In the genomic region with DNA sequence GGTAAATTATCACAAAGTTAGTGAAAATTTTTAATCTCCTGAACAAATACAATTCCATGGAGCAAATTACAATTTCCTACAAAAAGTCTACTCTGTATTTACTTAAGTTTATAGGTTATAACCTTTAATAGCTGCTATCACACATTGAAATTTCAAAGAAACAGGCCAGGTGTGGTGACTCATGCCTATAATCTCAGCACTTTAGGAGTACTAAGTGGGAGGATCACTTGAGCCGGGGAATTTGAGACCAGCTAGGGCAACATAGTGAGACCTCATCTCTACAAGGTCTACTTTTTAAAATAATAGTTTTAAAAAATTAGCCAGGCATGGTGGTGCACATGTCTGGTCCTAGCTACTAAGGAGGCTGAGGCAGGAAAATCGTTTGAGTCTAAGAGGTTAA, we compare ENCODE assay signal across 24 cellular contexts. TPM values are rescaled to one million over a fixed set of nuclear protein-coding genes. Genes with fewer than 3 reads are reported as not detected.
DNase-seq lines count a peak whose midpoint lies in the region; ATAC-seq and TF ChIP-seq lines count a peak whose summit lies in the region.
"Had no signal": no experiment of that assay in that cellular context is flagged by ENCODE, and none has a peak within 500 bp of the region (broad histone marks: within the 10 kb centered on the region; RNA-seq: fewer than 3 reads in every experiment).

No MANE protein-coding gene starts in this region.

- H3K9me3 ChIP-seq in colonic mucosa (no peaks in the 10 kb centered on the region), mucosa of descending colon (no peaks in the 10 kb centered on the region)
- H3K9me3 ChIP-seq: BLaER1 treated with 17β-estradiol and CSF1 and Interleukin-3, amounts not matched to agents 10 nM and 100 nM; Caco-2 had no signal

- H3K4me3 ChIP-seq in colonic mucosa (no peak overlapping the region), mucosa of descending colon (no peak overlapping the region)
- H3K4me3 ChIP-seq: BLaER1 treated with 17β-estradiol and CSF1 and Interleukin-3, amounts not matched to agents 10 nM and 100 nM; GM12878; GM23248; SJSA1 had no signal

- TF ChIP-seq CTCF in colonic mucosa (IDR thresholded peaks at IDR 0.05) (no peak), mucosa of descending colon (IDR thresholded peaks at IDR 0.05) (no peak)

- ATAC-seq in mucosa of descending colon (peak; percentile 98), GM21717 (IDR thresholded peaks at IDR 0.05; ENCODE audit: unreplicated experiment) (no peak), GM21529 (IDR thresholded peaks at IDR 0.05; ENCODE audit: unreplicated experiment) (no peak)
- ATAC-seq: GM12878, Right ventricle myocardium inferior had no signal

- no peaks in the 10 kb centered on the region for H3K36me3 ChIP-seq in colonic mucosa
- no peaks in the 10 kb centered on the region for H3K36me3 ChIP-seq in mucosa of descending colon (ENCODE audit: low read depth)
- H3K36me3 ChIP-seq: BLaER1 treated with 17β-estradiol and CSF1 and Interleukin-3, amounts not matched to agents 10 nM and 100 nM; SJSA1 had no signal

- no peaks in the 10 kb centered on the region for H3K4me1 ChIP-seq in colonic mucosa
- peaks cover 6% of the 10 kb centered on the region for H3K4me1 ChIP-seq in mucosa of descending colon (ENCODE audit: low read depth)
- H3K4me1 ChIP-seq: Caco-2, SJSA1 had no signal

- no peaks in the 10 kb centered on the region for H3K27me3 ChIP-seq in colonic mucosa
- H3K27me3 ChIP-seq: BLaER1 treated with 17β-estradiol and CSF1 and Interleukin-3, amounts not matched to agents 10 nM and 100 nM had no signal

- peak; percentile 13 for DNase-seq in DMS 273 (lab: John Stamatoyannopoulos, UW; ENCODE audit: unreplicated experiment)
- DNase-seq in DMS 273 treated with DMSO at 0.1 percent for 48 hours (lab: John Stamatoyannopoulos, UW) = no peak
- DNase-seq in LoVo (ENCODE audit: low spot score) = peak; percentile 54
- peak; percentile 66 for DNase-seq in colonic mucosa
- peak in 1 of 3 donors; percentile 65 for DNase-seq in mucosa of descending colon
- DNase-seq in retina = no peak
- DNase-seq: Caco-2; CD4-positive, alpha-beta memory T cell; DND-41; GM23248; H9; HFFc6; KG1; MV-4-11; NCI-H1105 treated with DMSO at 0.1 percent for 48 hours; NCI-H2029 treated with DMSO at 0.1 percent for 48 hours; NCI-H82 had no signal

- intact Hi-C loops in colonic mucosa (cut with DNase I) = no loop called here
- intact Hi-C loops in mucosa of descending colon (cut with DNase I, micrococcal nuclease) = no loop called here

- no peak overlapping the region for H3K9ac ChIP-seq in colonic mucosa (ENCODE audit: low read depth in 2 of 2, low read length in 2 of 2)
- H3K9ac ChIP-seq: BLaER1 treated with 17β-estradiol and CSF1 and Interleukin-3, amounts not matched to agents 10 nM and 100 nM; GM23248 had no signal

- no peak overlapping the region for H3K27ac ChIP-seq in colonic mucosa
- H3K27ac ChIP-seq: 22Rv1; BLaER1 treated with 17β-estradiol and CSF1 and Interleukin-3, amounts not matched to agents 10 nM and 100 nM; GM23248; SJSA1 had no signal

RNA-seq across cellular contexts. Expression of a gene that starts 50.3 kb away (rescaled TPM):
- 100 to 1,000 TPM; 269 to 288 TPM for total RNA-seq in colonic mucosa
- total RNA-seq in mucosa of descending colon = 100 to 1,000 TPM; 223 to 289 (median 275) TPM

RNA-seq across cellular contexts. Expression of a gene that starts 56.0 kb away (rescaled TPM):
- total RNA-seq in colonic mucosa = 10 to 100 TPM; 12.1 TPM
- 10 to 100 TPM; 11.2 to 12.9 (median 11.7) TPM for total RNA-seq in mucosa of descending colon

Comparison
In these comparisons a context has a peak if more than half of its experiments do, and no peak if none do; other contexts are left out.
1. DNase-seq: peak in DMS 273 (single experiment), LoVo (single experiment) and colonic mucosa (single experiment); none in DMS 273 treated with DMSO at 0.1 percent for 48 hours (single experiment) and retina (single experiment).